ENCODE assay signal across 32 cellular contexts in the genomic region with DNA sequence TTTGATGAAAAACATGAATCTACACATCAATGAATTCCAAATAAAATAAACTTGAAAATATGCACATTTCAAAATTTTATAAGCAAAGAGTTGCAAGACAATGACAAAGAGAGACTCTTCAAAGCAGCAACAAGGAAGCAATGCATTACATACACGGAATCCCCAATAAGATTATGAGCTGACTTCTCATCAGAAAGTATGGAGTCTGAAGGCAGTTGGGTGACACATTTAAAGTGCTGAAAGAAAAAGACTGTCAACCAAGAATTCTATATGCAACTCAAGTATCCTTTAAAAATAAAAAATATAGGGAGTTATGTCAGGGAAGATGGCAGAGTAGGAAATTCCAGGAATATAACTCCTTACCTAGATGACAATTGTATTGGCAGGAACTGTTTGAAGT. TPM values are rescaled to one million over a fixed set of nuclear protein-coding genes. Genes with fewer than 3 reads are reported as not detected.
"Had no signal": no experiment of that assay in that cellular context is flagged by ENCODE, and none has a peak within 500 bp of the region (broad histone marks: within the 10 kb centered on the region; RNA-seq: fewer than 3 reads in every experiment).

No MANE protein-coding gene starts in this region.

- H3K36me3 ChIP-seq: colonic mucosa, esophagus muscularis mucosa, esophagus squamous epithelium, gastrocnemius medialis, gastroesophageal sphincter, heart left ventricle, heart right ventricle had no signal

- H3K27ac ChIP-seq: colonic mucosa, coronary artery, dorsolateral prefrontal cortex, epithelial cell of prostate, esophagus muscularis mucosa, esophagus squamous epithelium, foreskin keratinocyte, gastrocnemius medialis, gastroesophageal sphincter, heart left ventricle, heart right ventricle had no signal

- DNase-seq: colonic mucosa; cortex of kidney; dermis blood vessel endothelial cell; dorsolateral prefrontal cortex; effector CD4-positive, alpha-beta T cell; effector CD8-positive, alpha-beta T cell; effector memory CD4-positive, alpha-beta T cell; effector memory CD8-positive, alpha-beta T cell; endodermal cell; erythroblast; esophagus squamous epithelium; foreskin fibroblast; foreskin keratinocyte; foreskin melanocyte; gastrocnemius medialis; glutamatergic neuron; head of caudate nucleus; heart left ventricle; heart right ventricle had no signal

- ATAC-seq: effector memory CD8-positive, alpha-beta T cell; esophagus mucosa; foreskin keratinocyte; gastrocnemius medialis; gastroesophageal sphincter; heart left ventricle; heart right ventricle had no signal

- H3K4me3 ChIP-seq: colonic mucosa, coronary artery, dorsolateral prefrontal cortex, esophagus muscularis mucosa, esophagus squamous epithelium, gastrocnemius medialis, gastroesophageal sphincter, heart left ventricle, heart right ventricle had no signal

- H3K9me3 ChIP-seq: colonic mucosa had no signal

- H3K4me3 Mint-ChIP-seq: dendritic cell treated with granulocyte-macrophage colony-stimulating factor and Interleukin-4, amounts not matched to agents 40 ng/mL and 50 ng/mL, for 4 days; effector memory CD8-positive, alpha-beta T cell; endodermal cell had no signal

- H3K27me3 ChIP-seq: colonic mucosa, esophagus muscularis mucosa, esophagus squamous epithelium, foreskin keratinocyte, gastrocnemius medialis, gastroesophageal sphincter, heart left ventricle, heart right ventricle had no signal

- H3K4me1 ChIP-seq: colonic mucosa, esophagus muscularis mucosa, esophagus squamous epithelium, foreskin keratinocyte, gastroesophageal sphincter had no signal

- H3K27ac Mint-ChIP-seq: dendritic cell treated with granulocyte-macrophage colony-stimulating factor and Interleukin-4, amounts not matched to agents 40 ng/mL and 50 ng/mL, for 4 days; effector memory CD8-positive, alpha-beta T cell; endodermal cell had no signal

RNA-seq across cellular contexts. Expression of gene PRSS50, which starts 46.5 kb away (rescaled TPM):
- total RNA-seq: colonic mucosa, dermis blood vessel endothelial cell, dermis microvascular lymphatic vessel endothelial cell, endothelial cell of umbilical vein, epithelial cell of proximal tubule, esophagus mucosa, fibroblast of lung, fibroblast of villous mesenchyme, foreskin keratinocyte, frontal cortex, gastrocnemius medialis, glomerular endothelial cell had no signal
